9 cellular contexts compared by ENCODE assay signal in genomic region chr15:33547876-33548275, GRCh38.
DNase-seq lines count a peak whose midpoint lies in the region; ATAC-seq and TF ChIP-seq lines count a peak whose summit lies in the region.
"Had no signal": no experiment of that assay in that cellular context is flagged by ENCODE, and none has a peak within 500 bp of the region (broad histone marks: within the 10 kb centered on the region; RNA-seq: fewer than 3 reads in every experiment).

No MANE protein-coding gene starts in this region.

- H3K9me3 Mint-ChIP-seq in CD14-positive monocyte, result peaks cover 0 to 5% (median 0%) of the 10 kb centered on the region in 7 donors

- H3K4me1 ChIP-seq in adrenal gland (replicated peaks in 1 of 2), result no peaks in the 10 kb centered on the region

- ATAC-seq in GM18909 (IDR thresholded peaks at IDR 0.05; ENCODE audit: poor library complexity, unreplicated experiment) (no peak), HG02938 (IDR thresholded peaks at IDR 0.05; ENCODE audit: unreplicated experiment) (no peak)

- intact Hi-C loops in adrenal gland (cut with DNase I), result no loop called here
- intact Hi-C loops in CD14-positive monocyte (cut with micrococcal nuclease), result no loop called here

- no peaks in the 10 kb centered on the region for H3K27me3 ChIP-seq in adrenal gland
- no peaks in the 10 kb centered on the region for H3K27me3 ChIP-seq in kidney epithelial cell (ENCODE audit: control insufficient read depth, insufficient read depth, low read length)

- DNase-seq in ACHN (peak; percentile 44), HT1080 (ENCODE audit: low read depth) (peak; percentile 14), adrenal gland (peak in 6 of 7 donors; percentile 16 to 36 (median 26)), kidney epithelial cell (ENCODE audit: low read depth) (peak; percentile 41), CD14-positive monocyte (ENCODE audit: low spot score) (no peak), NCI-H187 (lab: John Stamatoyannopoulos, UW) (no peak)
- DNase-seq: DMS53 had no signal

- H3K4me1 Mint-ChIP-seq in CD14-positive monocyte, result no peaks in the 10 kb centered on the region

- no peak for TF ChIP-seq CTCF in adrenal gland (IDR thresholded peaks at IDR 0.05)
- TF ChIP-seq CTCF in kidney epithelial cell (IDR thresholded peaks at IDR 0.05; ENCODE audit: insufficient read depth, low read length, poor library complexity, severe bottlenecking), result no peak
- TF ChIP-seq CTCF in CD14-positive monocyte (IDR thresholded peaks at IDR 0.05), result no peak

- H3K4me3 ChIP-seq in adrenal gland (no peak overlapping the region), kidney epithelial cell (ENCODE audit: low read depth, low read length) (no peak overlapping the region)

- 16 to 30% (median 23%) methylated on average over 5 of the region's 5 CpGs for WGBS in adrenal gland, 4 donors

- no peak overlapping the region for H3K4me3 Mint-ChIP-seq in CD14-positive monocyte

- H3K27me3 Mint-ChIP-seq in CD14-positive monocyte (ENCODE audit: low read depth in 3 of 3), result peaks cover 0 to 1% (median 0%) of the 10 kb centered on the region in 3 donors

- H3K36me3 ChIP-seq in adrenal gland (replicated peaks in 1 of 2) (no peaks in the 10 kb centered on the region), kidney epithelial cell (ENCODE audit: control insufficient read depth, insufficient read depth, low read length) (no peaks in the 10 kb centered on the region)

- H3K9me3 ChIP-seq in adrenal gland (replicated peaks in 1 of 3), result no peaks in the 10 kb centered on the region

- in situ Hi-C loops in ACHN (cut with HindIII; ENCODE audit: low pct_ligation_motif_present, low pct_unique_long_range_greater_than_20kb, low sequenced_read_pairs), result no loop called here

- H3K27ac ChIP-seq in adrenal gland, result no peak overlapping the region

- H3K27ac Mint-ChIP-seq in CD14-positive monocyte, result no peak overlapping the region

- H3K36me3 Mint-ChIP-seq in CD14-positive monocyte, result no peaks in the 10 kb centered on the region

- no peak for TF ChIP-seq POLR2A in adrenal gland (IDR thresholded peaks at IDR 0.05)

Comparison
In these comparisons a context has a peak if more than half of its experiments do, and no peak if none do; other contexts are left out.
1. DNase-seq: peak in ACHN (single experiment), HT1080 (single experiment), adrenal gland (6 of 7) and kidney epithelial cell (single experiment); none in CD14-positive monocyte (single experiment) and NCI-H187 (0 of 2).